Comparison of ENCODE assay signal across 14 cellular contexts in the genomic region with DNA sequence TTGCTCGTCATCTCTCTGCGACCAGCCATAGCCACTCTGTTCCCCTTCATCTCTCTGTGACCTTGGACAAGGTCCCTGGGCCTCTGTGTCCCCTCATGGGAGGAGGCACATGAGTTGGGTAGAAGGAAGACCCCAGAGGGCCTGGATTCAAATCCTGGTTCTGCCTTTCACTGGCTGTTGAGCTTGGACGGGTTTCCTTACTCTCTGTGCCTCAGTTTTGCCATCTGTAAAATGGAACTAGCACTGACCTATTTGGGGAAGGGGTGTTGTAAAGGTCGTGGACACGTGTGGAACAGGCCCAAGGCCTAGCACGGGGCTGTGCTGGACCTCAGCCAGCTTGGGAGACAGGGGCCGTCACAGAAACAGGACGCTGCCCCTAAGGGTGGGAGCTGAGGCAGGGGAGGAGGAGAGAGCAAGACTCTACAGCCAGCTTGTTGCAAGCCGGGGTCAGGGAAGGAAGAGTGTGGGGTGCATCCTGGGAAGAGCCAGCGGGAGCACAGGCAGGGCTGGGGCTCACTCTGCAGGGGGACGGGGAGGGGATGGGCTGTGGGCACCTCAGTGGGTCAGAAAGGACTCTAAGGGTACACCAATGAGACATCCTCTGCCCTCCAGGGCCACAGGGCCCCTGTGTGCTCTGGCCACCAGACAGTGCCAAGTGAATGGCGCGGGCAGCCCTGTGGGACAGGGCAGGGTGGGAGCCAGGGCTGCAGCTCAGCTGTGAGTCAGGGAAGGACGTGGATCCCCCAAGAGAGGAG. TPM values are rescaled to one million over a fixed set of nuclear protein-coding genes. Genes with fewer than 3 reads are reported as not detected.
DNase-seq lines count a peak whose midpoint lies in the region; ATAC-seq and TF ChIP-seq lines count a peak whose summit lies in the region.
"Had no signal": no experiment of that assay in that cellular context is flagged by ENCODE, and none has a peak within 500 bp of the region (broad histone marks: within the 10 kb centered on the region; RNA-seq: fewer than 3 reads in every experiment).

No MANE protein-coding gene starts in this region.

- H2BK120ac ChIP-seq in H9 (ENCODE audit: low read depth, low read length, poor library complexity, severe bottlenecking), result no peak overlapping the region

- H3K27me3 Mint-ChIP-seq in H9 (ENCODE audit: low read depth) (peaks cover 12% of the 10 kb centered on the region), T-helper 17 cell (peaks cover 7% of the 10 kb centered on the region), neural crest cell (ENCODE audit: low read depth) (no peaks in the 10 kb centered on the region)

- no peak overlapping the region for H3K18ac ChIP-seq in H9 (ENCODE audit: insufficient read length, low read depth, low read length)

- WGBS in H9 (ENCODE audit: extremely low coverage, insufficient read length, low lambda C conversion rate), result no CpG with 5 or more reads among the region's 14 CpGs

- no peak overlapping the region for H3K4me2 ChIP-seq in H9 (ENCODE audit: insufficient read depth, insufficient read length, low read length)

- no peak overlapping the region for H2BK12ac ChIP-seq in H9 (ENCODE audit: insufficient read length, low read depth, low read length)

- no peak for ATAC-seq in T-helper 17 cell
- ATAC-seq in HG03175 (IDR thresholded peaks at IDR 0.05; ENCODE audit: unreplicated experiment), result no peak
- ATAC-seq in omental fat pad (ENCODE audit: low FRiP score), result no peak

- H3K4me3 Mint-ChIP-seq in H9 (no peak overlapping the region; a peak in 1 of 5 replicates), T-helper 17 cell (peak overlapping the region; percentile 57), neural crest cell (no peak overlapping the region)
- H3K4me3 Mint-ChIP-seq: B cell had no signal

- no peak overlapping the region for H3K23ac ChIP-seq in H9 (ENCODE audit: insufficient read length, low read depth, low read length)

- no peak overlapping the region for H2AFZ ChIP-seq in H9 (ENCODE audit: low read length)

- no peaks in the 10 kb centered on the region for H3K79me2 ChIP-seq in H9 (ENCODE audit: insufficient read depth, low read length)

- DNase-seq in H9 (no peak), T-helper 17 cell (no peak), neural crest cell (ENCODE audit: low read depth, low spot score) (no peak), kidney tubule cell (ENCODE audit: low spot score) (no peak), ureter (ENCODE audit: low spot score) (no peak), omental fat pad (ENCODE audit: low spot score) (no peak)
- DNase-seq: KG1, MM.1S, NCI-H446, NCI-H524 treated with DMSO at 0.1 percent for 48 hours, SIG-M5 had no signal

- H3K27ac ChIP-seq in H9 (ENCODE audit: insufficient read length, low read depth, low read length), result no peak overlapping the region
- H3K27ac ChIP-seq: SK-N-MC had no signal

- no peak for TF ChIP-seq CTCF in H9 (conservative IDR thresholded peaks at IDR 0.05)
- no peak for TF ChIP-seq CTCF in neural crest cell (conservative IDR thresholded peaks at IDR 0.05)
- no peak for TF ChIP-seq CTCF in omental fat pad (IDR thresholded peaks at IDR 0.05)

- no peaks in the 10 kb centered on the region for H3K23me2 ChIP-seq in H9 (ENCODE audit: insufficient read length, low read depth, low read length, poor library complexity, severe bottlenecking)

- H3K27ac Mint-ChIP-seq in H9, result peak overlapping the region in 1 of 3 experiments; percentile 18; a peak in 1 of 7 replicates
- no peak overlapping the region for H3K27ac Mint-ChIP-seq in T-helper 17 cell
- peak overlapping the region; percentile 37 for H3K27ac Mint-ChIP-seq in neural crest cell (ENCODE audit: unreplicated experiment)
- H3K27ac Mint-ChIP-seq: B cell had no signal

- H3K9me3 ChIP-seq in H9 (ENCODE audit: control insufficient read depth, low read depth, low read length) (no peaks in the 10 kb centered on the region), T-helper 17 cell (ENCODE audit: control insufficient read depth, low read length, poor library complexity, severe bottlenecking) (no peaks in the 10 kb centered on the region)

- H4K91ac ChIP-seq in H9 (ENCODE audit: insufficient read length, low read depth, low read length), result no peak overlapping the region

- no peak overlapping the region for H3K9ac ChIP-seq in H9 (ENCODE audit: extremely low read depth, insufficient read length, low read length)

- H3K4me1 Mint-ChIP-seq in H9 (no peaks in the 10 kb centered on the region), T-helper 17 cell (peaks cover 3% of the 10 kb centered on the region), neural crest cell (no peaks in the 10 kb centered on the region)

- H3K36me3 Mint-ChIP-seq in H9 (ENCODE audit: insufficient read depth in 1 of 3, low read depth in 3 of 3), result no peaks in the 10 kb centered on the region; a peak in 1 of 7 replicates
- no peaks in the 10 kb centered on the region for H3K36me3 Mint-ChIP-seq in T-helper 17 cell (ENCODE audit: low read depth)
- no peaks in the 10 kb centered on the region for H3K36me3 Mint-ChIP-seq in neural crest cell (ENCODE audit: low read depth)

- H2AK5ac ChIP-seq in H9 (ENCODE audit: insufficient read length, low read length), result no peak overlapping the region

- no peaks in the 10 kb centered on the region for H3K4me1 ChIP-seq in H9 (ENCODE audit: insufficient read depth, low read length)

- no peak overlapping the region for H2BK15ac ChIP-seq in H9 (ENCODE audit: low read depth, low read length)

- H3K56ac ChIP-seq in H9 (ENCODE audit: insufficient read length, low read depth, low read length), result no peak overlapping the region

- no peaks in the 10 kb centered on the region for H3K79me1 ChIP-seq in H9 (ENCODE audit: insufficient read depth, low read depth, low read length, poor library complexity, severe bottlenecking)

- H4K8ac ChIP-seq in H9 (replicated peaks; ENCODE audit: insufficient read length, low read depth, low read length), result no peak overlapping the region

- H3K9me3 Mint-ChIP-seq in H9 (peaks cover 0 to 7% of the 10 kb centered on the region in 2 experiments; a peak in 4 of 5 replicates), neural crest cell (peaks cover 5% of the 10 kb centered on the region)

- H4K5ac ChIP-seq in H9 (ENCODE audit: insufficient read length, low read depth, low read length), result no peak overlapping the region

- no peak overlapping the region for H2BK5ac ChIP-seq in H9 (ENCODE audit: insufficient read length, low read length)

- no peaks in the 10 kb centered on the region for H4K20me1 ChIP-seq in H9 (ENCODE audit: control insufficient read depth, insufficient read depth, insufficient read length)

- H3K14ac ChIP-seq in H9 (ENCODE audit: insufficient read depth, low read length), result peak overlapping the region; percentile 32; the same call in 1 of the 2 replicates

- H3K27me3 ChIP-seq in H9 (ENCODE audit: insufficient read depth, low read length), result no peaks in the 10 kb centered on the region

- no peak overlapping the region for H3K4ac ChIP-seq in H9 (ENCODE audit: low read depth, low read length)

- H2BK20ac ChIP-seq in H9 (ENCODE audit: low read depth, low read length, poor library complexity, severe bottlenecking), result no peak overlapping the region

- H3T11ph ChIP-seq in H9 (ENCODE audit: low read length), result no peak overlapping the region

RNA-seq across cellular contexts. Expression of a gene that starts 59.1 kb away (rescaled TPM):
- total RNA-seq in H9 (2021) (0.09 and 0.31 TPM in 2 replicates), T-helper 17 cell (not detected), neural crest cell (12.6 and 14.2 TPM in 2 replicates), ureter (58.6 TPM), omental fat pad (under 1 TPM in 2 of 4 donors, not detected in 2; 0.28 to 0.48 TPM)
